ENCODE assay signal across 1 cellular context in the genomic region with DNA sequence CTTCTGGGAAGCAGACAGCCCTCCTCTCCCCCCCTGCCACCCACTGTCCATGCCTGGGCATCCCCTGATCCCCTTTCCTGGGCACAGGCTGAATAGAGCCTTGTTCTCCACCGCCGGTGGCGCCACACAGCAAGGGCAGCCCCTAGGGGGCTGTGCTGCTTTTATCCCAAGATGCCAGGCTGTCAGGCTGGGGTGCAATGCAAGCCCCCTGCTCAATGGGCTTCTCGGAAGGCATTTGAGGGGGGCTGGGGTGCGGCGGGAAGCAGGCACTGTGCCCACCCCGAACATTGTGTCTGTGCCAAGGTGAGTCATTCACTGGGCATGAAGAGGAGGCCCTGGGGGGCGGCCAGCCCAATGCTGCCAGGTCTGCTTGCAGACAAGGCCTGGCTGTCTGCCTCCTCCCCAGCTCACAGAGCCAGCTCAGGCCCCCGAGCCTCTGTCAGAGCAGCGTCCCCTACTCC.
TF ChIP-seq lines count a peak whose summit lies in the region.

No MANE protein-coding gene starts in this region.

TF ChIP-seq in SK-N-SH, 30 proteins besides CTCF, POLR2A, EP300 and RAD21 (continued from another document):
- TF ChIP-seq, protein P1, sequence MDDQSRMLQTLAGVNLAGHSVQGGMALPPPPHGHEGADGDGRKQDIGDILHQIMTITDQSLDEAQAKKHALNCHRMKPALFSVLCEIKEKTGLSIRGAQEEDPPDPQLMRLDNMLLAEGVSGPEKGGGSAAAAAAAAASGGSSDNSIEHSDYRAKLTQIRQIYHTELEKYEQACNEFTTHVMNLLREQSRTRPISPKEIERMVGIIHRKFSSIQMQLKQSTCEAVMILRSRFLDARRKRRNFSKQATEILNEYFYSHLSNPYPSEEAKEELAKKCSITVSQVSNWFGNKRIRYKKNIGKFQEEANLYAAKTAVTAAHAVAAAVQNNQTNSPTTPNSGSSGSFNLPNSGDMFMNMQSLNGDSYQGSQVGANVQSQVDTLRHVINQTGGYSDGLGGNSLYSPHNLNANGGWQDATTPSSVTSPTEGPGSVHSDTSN (IDR thresholded peaks at IDR 0.05) = no peak; the same call in 1 of the 2 replicates
- no peak for TF ChIP-seq TAF1 (IDR thresholded peaks at IDR 0.05; ENCODE audit: borderline replicate concordance, low read depth, low read length)
- TF ChIP-seq, protein P2, sequence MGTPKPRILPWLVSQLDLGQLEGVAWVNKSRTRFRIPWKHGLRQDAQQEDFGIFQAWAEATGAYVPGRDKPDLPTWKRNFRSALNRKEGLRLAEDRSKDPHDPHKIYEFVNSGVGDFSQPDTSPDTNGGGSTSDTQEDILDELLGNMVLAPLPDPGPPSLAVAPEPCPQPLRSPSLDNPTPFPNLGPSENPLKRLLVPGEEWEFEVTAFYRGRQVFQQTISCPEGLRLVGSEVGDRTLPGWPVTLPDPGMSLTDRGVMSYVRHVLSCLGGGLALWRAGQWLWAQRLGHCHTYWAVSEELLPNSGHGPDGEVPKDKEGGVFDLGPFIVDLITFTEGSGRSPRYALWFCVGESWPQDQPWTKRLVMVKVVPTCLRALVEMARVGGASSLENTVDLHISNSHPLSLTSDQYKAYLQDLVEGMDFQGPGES (IDR thresholded peaks at IDR 0.05; ENCODE audit: low read depth, low read length) = no peak
- no peak for TF ChIP-seq MEF2A (IDR thresholded peaks at IDR 0.05; ENCODE audit: borderline replicate concordance, low read depth)
- no peak for TF ChIP-seq ELF1 (IDR thresholded peaks at IDR 0.05)
- no peak for TF ChIP-seq CHD2 (IDR thresholded peaks at IDR 0.05; ENCODE audit: low read length, partially characterized antibody)
- no peak for TF ChIP-seq RFX5 (IDR thresholded peaks at IDR 0.05; ENCODE audit: low read length)
- TF ChIP-seq, protein P3, sequence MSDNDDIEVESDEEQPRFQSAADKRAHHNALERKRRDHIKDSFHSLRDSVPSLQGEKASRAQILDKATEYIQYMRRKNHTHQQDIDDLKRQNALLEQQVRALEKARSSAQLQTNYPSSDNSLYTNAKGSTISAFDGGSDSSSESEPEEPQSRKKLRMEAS (IDR thresholded peaks at IDR 0.05; ENCODE audit: low read depth) = 0 out of 2 replicates have a peak, but pooled peaks have one; percentile 27
- TF ChIP-seq, protein P4, sequence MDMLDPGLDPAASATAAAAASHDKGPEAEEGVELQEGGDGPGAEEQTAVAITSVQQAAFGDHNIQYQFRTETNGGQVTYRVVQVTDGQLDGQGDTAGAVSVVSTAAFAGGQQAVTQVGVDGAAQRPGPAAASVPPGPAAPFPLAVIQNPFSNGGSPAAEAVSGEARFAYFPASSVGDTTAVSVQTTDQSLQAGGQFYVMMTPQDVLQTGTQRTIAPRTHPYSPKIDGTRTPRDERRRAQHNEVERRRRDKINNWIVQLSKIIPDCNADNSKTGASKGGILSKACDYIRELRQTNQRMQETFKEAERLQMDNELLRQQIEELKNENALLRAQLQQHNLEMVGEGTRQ (IDR thresholded peaks at IDR 0.05; ENCODE audit: borderline replicate concordance, low read depth, low read length) = no peak
- TF ChIP-seq RCOR1 (IDR thresholded peaks at IDR 0.05; ENCODE audit: low read length) = no peak
- no peak for TF ChIP-seq FOXJ3 (CRISPR knock-in tag; IDR thresholded peaks at IDR 0.05)
- TF ChIP-seq YY1 (IDR thresholded peaks at IDR 0.05; ENCODE audit: low read depth) = no peak
- TF ChIP-seq TEAD4 (IDR thresholded peaks at IDR 0.05; ENCODE audit: borderline replicate concordance, insufficient read depth) = peak; percentile 52; the same call in 1 of the 2 replicates
- TF ChIP-seq FOXM1 (IDR thresholded peaks at IDR 0.05; ENCODE audit: low read depth) = no peak
- TF ChIP-seq, protein P5, sequence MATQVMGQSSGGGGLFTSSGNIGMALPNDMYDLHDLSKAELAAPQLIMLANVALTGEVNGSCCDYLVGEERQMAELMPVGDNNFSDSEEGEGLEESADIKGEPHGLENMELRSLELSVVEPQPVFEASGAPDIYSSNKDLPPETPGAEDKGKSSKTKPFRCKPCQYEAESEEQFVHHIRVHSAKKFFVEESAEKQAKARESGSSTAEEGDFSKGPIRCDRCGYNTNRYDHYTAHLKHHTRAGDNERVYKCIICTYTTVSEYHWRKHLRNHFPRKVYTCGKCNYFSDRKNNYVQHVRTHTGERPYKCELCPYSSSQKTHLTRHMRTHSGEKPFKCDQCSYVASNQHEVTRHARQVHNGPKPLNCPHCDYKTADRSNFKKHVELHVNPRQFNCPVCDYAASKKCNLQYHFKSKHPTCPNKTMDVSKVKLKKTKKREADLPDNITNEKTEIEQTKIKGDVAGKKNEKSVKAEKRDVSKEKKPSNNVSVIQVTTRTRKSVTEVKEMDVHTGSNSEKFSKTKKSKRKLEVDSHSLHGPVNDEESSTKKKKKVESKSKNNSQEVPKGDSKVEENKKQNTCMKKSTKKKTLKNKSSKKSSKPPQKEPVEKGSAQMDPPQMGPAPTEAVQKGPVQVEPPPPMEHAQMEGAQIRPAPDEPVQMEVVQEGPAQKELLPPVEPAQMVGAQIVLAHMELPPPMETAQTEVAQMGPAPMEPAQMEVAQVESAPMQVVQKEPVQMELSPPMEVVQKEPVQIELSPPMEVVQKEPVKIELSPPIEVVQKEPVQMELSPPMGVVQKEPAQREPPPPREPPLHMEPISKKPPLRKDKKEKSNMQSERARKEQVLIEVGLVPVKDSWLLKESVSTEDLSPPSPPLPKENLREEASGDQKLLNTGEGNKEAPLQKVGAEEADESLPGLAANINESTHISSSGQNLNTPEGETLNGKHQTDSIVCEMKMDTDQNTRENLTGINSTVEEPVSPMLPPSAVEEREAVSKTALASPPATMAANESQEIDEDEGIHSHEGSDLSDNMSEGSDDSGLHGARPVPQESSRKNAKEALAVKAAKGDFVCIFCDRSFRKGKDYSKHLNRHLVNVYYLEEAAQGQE (IDR thresholded peaks at IDR 0.05; ENCODE audit: low read depth, low read length) = no peak
- TF ChIP-seq GABPA (IDR thresholded peaks at IDR 0.05; ENCODE audit: low read depth) = no peak
- TF ChIP-seq POLR2AphosphoS5 (IDR thresholded peaks at IDR 0.05; ENCODE audit: low read depth, low read length) = no peak
- peak; percentile 88; the same call in 1 of the 2 replicates for TF ChIP-seq FOSL2 (IDR thresholded peaks at IDR 0.05; ENCODE audit: borderline replicate concordance, low read depth)
